22 cellular contexts compared by ENCODE assay signal in the genomic region with DNA sequence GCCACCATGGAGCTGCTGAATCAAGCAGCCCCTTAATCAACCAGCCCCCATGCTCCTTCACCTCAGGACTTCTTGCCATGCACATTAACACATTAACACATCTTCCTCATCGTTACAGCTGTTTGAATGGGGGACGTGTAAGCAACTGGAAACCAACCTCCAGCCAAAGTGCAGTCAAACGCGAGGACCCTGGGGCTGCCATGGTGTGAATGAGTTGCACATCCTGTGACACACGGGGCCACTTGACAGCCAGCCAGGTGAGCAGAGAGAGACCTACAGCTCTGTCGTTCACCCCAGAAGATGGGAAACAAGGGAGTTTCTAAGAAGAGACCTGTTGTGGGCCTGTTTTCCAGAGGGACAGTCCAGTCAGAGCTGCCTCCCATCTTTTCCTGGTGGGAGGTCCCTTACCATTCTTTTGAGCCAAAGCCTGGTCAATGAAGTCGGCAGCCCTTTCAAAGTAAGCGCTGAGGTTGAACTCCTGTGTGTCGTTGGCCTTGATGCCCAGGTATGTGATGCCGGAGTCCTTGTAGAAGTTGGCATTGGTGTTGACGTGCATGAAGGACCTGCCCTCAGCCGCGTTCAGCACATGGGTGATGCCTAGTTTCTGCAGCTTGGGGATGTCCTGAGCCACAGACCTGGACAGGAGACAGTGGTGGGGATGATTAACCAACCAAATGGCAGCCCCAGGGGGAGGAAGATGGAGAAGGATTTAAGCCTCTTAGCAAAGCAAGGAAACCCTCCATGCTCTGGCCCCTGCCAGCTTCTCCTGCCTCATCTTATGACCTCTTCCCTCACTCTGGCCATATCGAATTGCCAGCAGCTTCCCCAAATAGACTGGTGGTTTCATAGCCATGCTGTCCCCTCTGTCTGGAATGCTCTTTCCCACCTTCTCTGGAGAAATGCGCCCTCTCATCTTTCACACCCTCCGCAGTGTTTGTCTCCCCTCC. TPM values are rescaled to one million over a fixed set of nuclear protein-coding genes. Genes with fewer than 3 reads are reported as not detected.
A peak's percentile ranks its signal among the peaks of the same experiment; 100 is the strongest.
DNase-seq lines count a peak whose midpoint lies in the region; ATAC-seq, FAIRE-seq and TF ChIP-seq lines count a peak whose summit lies in the region.
"Had no signal": no experiment of that assay in that cellular context is flagged by ENCODE, and none has a peak within 500 bp of the region (broad histone marks: within the 10 kb centered on the region; RNA-seq: fewer than 3 reads in every experiment).

No MANE protein-coding gene starts in this region.

- H3K36me3 Mint-ChIP-seq in astrocyte (ENCODE audit: low read depth, unreplicated experiment) (peaks cover 31% of the 10 kb centered on the region), immature natural killer cell (peaks cover 0 to 13% (median 5%) of the 10 kb centered on the region in 3 donors)

- H3K4me1 Mint-ChIP-seq in astrocyte (ENCODE audit: low read depth, unreplicated experiment) (peaks cover 1% of the 10 kb centered on the region), immature natural killer cell (peaks cover 15 to 54% of the 10 kb centered on the region in 2 donors)

- H3K27ac ChIP-seq in A549 (no peak overlapping the region), astrocyte (ENCODE audit: low read depth, low read length) (no peak overlapping the region), liver (ENCODE audit: low read depth in 1 of 2, low read length in 2 of 2) (peak overlapping the region in 1 of 2 donors; percentile 1), gastrocnemius medialis (peak overlapping the region; percentile 98 to 100 (median 100))

- ATAC-seq in A549 (no peak), gastrocnemius medialis (peak; percentile 51 to 52), GM18873 (IDR thresholded peaks at IDR 0.05; ENCODE audit: low FRiP score, unreplicated experiment) (no peak)

- TF ChIP-seq EP300 in A549 (IDR thresholded peaks at IDR 0.05) = no peak

- no peak for DNase-seq in A549 (ENCODE audit: low read depth in 1 of 2, low spot score in 1 of 2)
- no peak for DNase-seq in astrocyte (ENCODE audit: low read depth)
- DNase-seq in gastrocnemius medialis = peak; percentile 56 to 87
- DNase-seq in SW 1271 (lab: John Stamatoyannopoulos, UW) = no peak
- DNase-seq in lower leg skin (ENCODE audit: low spot score in 2 of 2) = no peak
- DNase-seq in immature natural killer cell = no peak
- DNase-seq: 8988T, DND-41, IMR-90, Karpas-422, MG63, NCI-H1105, NCI-H1694 treated with DMSO at 0.1 percent for 48 hours, NCI-H774, RPMI8226 had no signal

- H3K9ac ChIP-seq in astrocyte (ENCODE audit: low read length) (no peak overlapping the region), liver (ENCODE audit: low read depth in 1 of 2, low read length in 2 of 2) (no peak overlapping the region)

- intact Hi-C loops in gastrocnemius medialis (cut with DNase I; ENCODE audit: low total_unique reads) (loop anchor here (5.0 to 10.0 kb wide), 4 partner anchors 340 to 1520 kb away; partner anchors contain the start of genes PTGES3L and RUNDC1), lower leg skin (cut with DNase I; ENCODE audit: low total_unique reads) (no loop called here)

- H3K4me2 ChIP-seq in A549 (no peak overlapping the region), astrocyte (ENCODE audit: low read length) (no peak overlapping the region)

- H3K36me3 ChIP-seq in astrocyte (ENCODE audit: insufficient read depth, low read length) (peaks cover 32% of the 10 kb centered on the region), liver (ENCODE audit: control insufficient read depth in 4 of 4, insufficient read depth in 3 of 4, low read depth in 1 of 4, low read length in 3 of 4) (peaks cover 0 to 18% (median 12%) of the 10 kb centered on the region in 4 donors), gastrocnemius medialis (peaks cover 0 to 38% of the 10 kb centered on the region in 2 donors)

- no peak overlapping the region for H3K4me3 ChIP-seq in A549
- no peak overlapping the region for H3K4me3 ChIP-seq in astrocyte (ENCODE audit: insufficient read depth, low read depth, low read length)
- no peak overlapping the region for H3K4me3 ChIP-seq in liver (ENCODE audit: low read depth in 1 of 3, low read length in 3 of 3)
- H3K4me3 ChIP-seq in gastrocnemius medialis = no peak overlapping the region
- H3K4me3 ChIP-seq in lower leg skin (ENCODE audit: low read depth, poor library complexity, severe bottlenecking) = no peak overlapping the region
- H3K4me3 ChIP-seq: HAP-1, MG63 had no signal

- H3K27ac Mint-ChIP-seq in astrocyte (ENCODE audit: unreplicated experiment) = peak overlapping the region; percentile 27
- H3K27ac Mint-ChIP-seq in immature natural killer cell = peak overlapping the region in 1 of 6 donors; percentile 79

- H3K4me3 Mint-ChIP-seq in astrocyte (ENCODE audit: unreplicated experiment) = peak overlapping the region; percentile 50
- H3K4me3 Mint-ChIP-seq in immature natural killer cell = peak overlapping the region in 2 of 5 donors; percentile 33 to 52

- CTCF ChIA-PET in A549 (lab: Yijun Ruan, JAX) = interaction anchor here (0.6 to 7.9 kb wide), 8 partner anchors 12 to 198 kb away, joined by 3 to 151 read pairs (median 5); partner anchors contain the start of gene SOST

- POLR2A ChIA-PET in A549 (lab: Yijun Ruan, JAX) = no interaction called here

- TF ChIP-seq CTCF in A549 (IDR thresholded peaks at IDR 0.05) = no peak
- TF ChIP-seq CTCF in astrocyte (IDR thresholded peaks at IDR 0.05; ENCODE audit: insufficient read depth, low read depth, low read length) = no peak
- TF ChIP-seq CTCF in liver (IDR thresholded peaks at IDR 0.05; ENCODE audit: low read depth, low read length, missing input control) = no peak
- TF ChIP-seq CTCF in gastrocnemius medialis (IDR thresholded peaks at IDR 0.05 in 4 of 5, conservative IDR thresholded peaks at IDR 0.05 in 1 of 5) = no peak
- TF ChIP-seq CTCF in lower leg skin (IDR thresholded peaks at IDR 0.05) = no peak

- H3K9me3 ChIP-seq in A549 = no peaks in the 10 kb centered on the region
- no peaks in the 10 kb centered on the region for H3K9me3 ChIP-seq in astrocyte (ENCODE audit: insufficient read depth, low read depth, low read length)
- no peaks in the 10 kb centered on the region for H3K9me3 ChIP-seq in liver (ENCODE audit: control insufficient read depth in 4 of 4, low read length in 3 of 4)
- H3K9me3 ChIP-seq in gastrocnemius medialis = no peaks in the 10 kb centered on the region
- H3K9me3 ChIP-seq: HAP-1, MG63 had no signal

- H3K27me3 ChIP-seq in astrocyte (ENCODE audit: insufficient read depth, low read length) (no peaks in the 10 kb centered on the region), liver (ENCODE audit: control insufficient read depth in 4 of 4, insufficient read depth in 4 of 4, low read length in 3 of 4) (no peaks in the 10 kb centered on the region), gastrocnemius medialis (no peaks in the 10 kb centered on the region)
- H3K27me3 ChIP-seq: MG63 had no signal

- no peak for FAIRE-seq in A549 (lab: Jason Lieb, UNC)
- no peak for FAIRE-seq in astrocyte (lab: Jason Lieb, UNC)
- FAIRE-seq: G401.6 had no signal

- peaks cover 34% of the 10 kb centered on the region for H3K79me2 ChIP-seq in astrocyte (ENCODE audit: insufficient read depth, low read length)

- WGBS in A549 (ENCODE audit: missing lambda C conversion rate) = 91% methylated on average over 16 of the region's 16 CpGs
- 68% methylated on average over 16 of the region's 16 CpGs for WGBS in liver
- WGBS in lower leg skin, 2 donors = 91 to 93% methylated on average over 16 of the region's 16 CpGs

- no peak for TF ChIP-seq POLR2A in A549 (IDR thresholded peaks at IDR 0.05; ENCODE audit: low read length)
- TF ChIP-seq POLR2A in gastrocnemius medialis (IDR thresholded peaks at IDR 0.05) = no peak
- TF ChIP-seq POLR2A in lower leg skin (IDR thresholded peaks at IDR 0.05) = no peak

- TF ChIP-seq RAD21 in A549 (conservative IDR thresholded peaks at IDR 0.05 in 1 of 2, IDR thresholded peaks at IDR 0.05 in 1 of 2) (no peak), liver (IDR thresholded peaks at IDR 0.05) (no peak)

- in situ Hi-C loops in gastrocnemius medialis (cut with MboI; ENCODE audit: low sequenced_read_pairs in 4 of 4) = no loop called here

- H3K4me1 ChIP-seq in A549 (peaks cover 31% of the 10 kb centered on the region), astrocyte (ENCODE audit: insufficient read depth, low read length) (peaks cover 3% of the 10 kb centered on the region), liver (ENCODE audit: control insufficient read depth in 4 of 4, insufficient read depth in 4 of 4, low read length in 3 of 4) (peaks cover 21 to 65% (median 60%) of the 10 kb centered on the region in 4 donors), gastrocnemius medialis (peaks cover 67 to 68% of the 10 kb centered on the region in 2 donors)

- H3K27me3 Mint-ChIP-seq in astrocyte (ENCODE audit: low read depth, unreplicated experiment) (no peaks in the 10 kb centered on the region), immature natural killer cell (ENCODE audit: low read depth in 3 of 3) (peaks cover 0 to 11% (median 7%) of the 10 kb centered on the region in 3 donors)

- peaks cover 52% of the 10 kb centered on the region for H4K20me1 ChIP-seq in astrocyte (ENCODE audit: insufficient read depth, low read length)

- no peak overlapping the region for H2AFZ ChIP-seq in astrocyte (ENCODE audit: low read depth, low read length)

- H3K9me3 Mint-ChIP-seq in astrocyte (ENCODE audit: unreplicated experiment) (no peaks in the 10 kb centered on the region), immature natural killer cell (no peaks in the 10 kb centered on the region)

RNA-seq across cellular contexts. Expression of gene DUSP3, which starts 4.2 kb away (rescaled TPM):
- polyA plus RNA-seq in A549 (2011; rRNA removed) (60.2 and 62.2 TPM in 2 replicates), A549 (2017; fragmentation: RNase III; extraction: RNeasy Plus Mini Kit Qiagen cat#74134 plus additional on column Dnase treatment) (54.7 to 60.0 TPM (median 57.2 TPM) in 3 replicates), liver (10 to 100 TPM; 59.8 to 61.8 TPM), immature natural killer cell (10 to 100 TPM in 2 of 3 donors, 1 to 10 TPM in 1; 9.1 to 13.6 (median 12.3) TPM)
- polyA plus RNA-seq in A549 (2012; cell fraction: cytosol; rRNA removed) = 46.2 and 54.5 TPM in 2 replicates
- 46.7 and 58.3 TPM in 2 replicates for polyA plus RNA-seq in A549 (2012; cell fraction: nucleus; rRNA removed)
- 58.8 and 70.6 TPM in 2 replicates for polyA minus RNA-seq in A549 (2011; rRNA and poly(A)+ RNA removed)
- total RNA-seq in astrocyte (63.3 and 71.6 TPM in 2 replicates), liver (100 to 1,000 TPM in 1 of 2 donors, 10 to 100 TPM in 1; 30.4 to 104 TPM), gastrocnemius medialis (100 to 1,000 TPM; 121 to 184 (median 145) TPM), lower leg skin (10 to 100 TPM; 33.2 to 44.1 (median 37.9) TPM)

RNA-seq across cellular contexts. Expression of gene CFAP97D1, which starts 5.7 kb away (rescaled TPM):
- polyA plus RNA-seq in A549 (2011; rRNA removed) (0.04 TPM in 1 of 2 replicates, not detected in the other), A549 (2017; fragmentation: RNase III; extraction: RNeasy Plus Mini Kit Qiagen cat#74134 plus additional on column Dnase treatment) (0.03 to 0.04 TPM in 2 of 3 replicates, not detected in the other), liver (not detected), immature natural killer cell (not detected)
- polyA plus RNA-seq in A549 (2012; cell fraction: cytosol; rRNA removed) = 0.01 TPM in 2 replicates
- 0.02 TPM in 1 of 2 replicates, not detected in the other for polyA plus RNA-seq in A549 (2012; cell fraction: nucleus; rRNA removed)
- polyA minus RNA-seq in A549 (2011; rRNA and poly(A)+ RNA removed) = not detected in 2 replicates
- total RNA-seq in astrocyte (0.16 TPM in 1 of 2 replicates, not detected in the other), liver (under 1 TPM in 1 of 2 donors, not detected in 1; 0.08 TPM), gastrocnemius medialis (not detected), lower leg skin (under 1 TPM in 1 of 4 donors, not detected in 3; 0.30 TPM)
- total RNA-seq: NCI-H460 had no signal
- polyA plus RNA-seq: BJ, IMR-90 had no signal

RNA-seq across cellular contexts. Expression of gene SOST, which starts 16.0 kb away (rescaled TPM):
- polyA plus RNA-seq in A549 (2011; rRNA removed) (0.03 TPM in 1 of 2 replicates, not detected in the other), A549 (2017; fragmentation: RNase III; extraction: RNeasy Plus Mini Kit Qiagen cat#74134 plus additional on column Dnase treatment) (0.05 to 0.07 TPM (median 0.05 TPM) in 3 replicates), liver (not detected), immature natural killer cell (under 1 TPM in 1 of 3 donors, not detected in 2; 0.10 TPM)
- polyA plus RNA-seq in A549 (2012; cell fraction: cytosol; rRNA removed) = 0.03 and 0.09 TPM in 2 replicates
- not detected in 2 replicates for polyA plus RNA-seq in A549 (2012; cell fraction: nucleus; rRNA removed)
- not detected in 2 replicates for polyA minus RNA-seq in A549 (2011; rRNA and poly(A)+ RNA removed)
- total RNA-seq in astrocyte (not detected in 2 replicates), liver (not detected), gastrocnemius medialis (not detected), lower leg skin (1 to 10 TPM in 1 of 4 donors, under 1 TPM in 1, not detected in 2; 0.49 to 1.5 TPM)
- total RNA-seq: HT-29, IMR-90, NCI-H460 had no signal
- polyA plus RNA-seq: BJ, IMR-90 had no signal

RNA-seq across cellular contexts. Expression of gene MPP3, which starts 58.4 kb away (rescaled TPM):
- 15.5 and 20.3 TPM in 2 replicates for polyA plus RNA-seq in A549 (2011; rRNA removed)
- polyA plus RNA-seq in A549 (2012; cell fraction: cytosol; rRNA removed) = 22.5 and 23.2 TPM in 2 replicates
- 121 and 123 TPM in 2 replicates for polyA plus RNA-seq in A549 (2012; cell fraction: nucleus; rRNA removed)
- 21.4 to 27.4 TPM (median 25.3 TPM) in 3 replicates for polyA plus RNA-seq in A549 (2017; fragmentation: RNase III; extraction: RNeasy Plus Mini Kit Qiagen cat#74134 plus additional on column Dnase treatment)
- polyA minus RNA-seq in A549 (2011; rRNA and poly(A)+ RNA removed) = 11.6 and 14.8 TPM in 2 replicates
- total RNA-seq in astrocyte = 5.9 and 6.5 TPM in 2 replicates
- 1 to 10 TPM in 1 of 2 donors, under 1 TPM in 1; 0.23 to 1.3 TPM for total RNA-seq in liver
- under 1 TPM; 0.63 to 0.82 TPM for polyA plus RNA-seq in liver
- 1 to 10 TPM in 2 of 4 donors, under 1 TPM in 2; 0.12 to 2.4 (median 1.1) TPM for total RNA-seq in gastrocnemius medialis
- total RNA-seq in lower leg skin = 1 to 10 TPM; 1.9 to 8.9 (median 6.3) TPM
- polyA plus RNA-seq in immature natural killer cell = not detected

Comparison
In these comparisons a context has a peak if more than half of its experiments do, and no peak if none do; other contexts are left out.
1. ATAC-seq: peak in gastrocnemius medialis (2 of 2); none in A549 (0 of 2) and GM18873 (single experiment).
2. DNase-seq: peak in gastrocnemius medialis (2 of 2); none in A549 (0 of 2), astrocyte (single experiment), SW 1271 (0 of 2), lower leg skin (0 of 2) and immature natural killer cell (0 of 3).
3. H3K27ac ChIP-seq: peak in gastrocnemius medialis (4 of 4); none in A549 (0 of 2) and astrocyte (single experiment).